Comparison of ENCODE assay signal across 8 cellular contexts in the genomic region with DNA sequence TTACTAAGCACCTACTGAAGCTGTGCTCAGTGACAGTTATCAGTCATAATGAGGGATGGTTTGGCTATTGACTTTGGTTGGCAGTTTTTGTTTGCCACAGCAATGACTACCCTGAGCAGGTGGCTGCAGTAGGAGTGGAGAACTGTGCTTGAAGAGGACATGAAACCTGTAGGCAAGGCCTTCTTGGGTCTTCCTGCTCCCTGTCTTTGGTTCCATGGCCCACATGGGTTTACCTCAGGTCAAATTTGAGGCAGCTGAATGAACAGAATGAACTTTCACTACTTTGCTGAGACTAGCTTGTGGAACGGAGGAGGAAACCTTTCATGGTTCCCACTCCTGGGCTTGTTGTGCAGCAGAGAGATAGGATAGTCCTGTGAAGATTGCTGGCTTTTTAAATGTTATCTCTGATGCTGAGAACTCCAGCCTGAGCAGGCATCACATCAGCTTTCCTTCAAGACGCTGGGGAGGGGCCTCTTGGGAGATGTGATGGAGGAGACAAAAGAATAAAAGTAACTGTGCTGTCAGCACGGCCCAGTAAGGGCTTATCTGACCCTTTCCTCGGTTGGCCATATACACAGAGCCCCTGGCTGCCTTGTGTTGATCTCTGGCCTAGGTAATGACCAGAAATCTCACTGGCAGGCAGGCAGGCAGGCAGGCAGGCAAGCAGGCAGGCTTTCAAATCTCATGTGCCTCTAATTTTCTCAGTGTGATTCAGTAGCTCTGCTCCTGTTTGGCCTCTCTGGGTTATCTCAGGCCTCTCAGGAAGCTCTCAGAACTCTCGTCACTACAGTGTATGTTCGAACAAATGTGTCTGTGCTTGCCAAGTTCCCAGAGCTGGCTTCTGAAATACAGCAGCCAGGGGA. TPM values are rescaled to one million over a fixed set of nuclear protein-coding genes. Genes with fewer than 3 reads are reported as not detected.
A peak's percentile ranks its signal among the peaks of the same experiment; 100 is the strongest.
DNase-seq lines count a peak whose midpoint lies in the region; ATAC-seq and TF ChIP-seq lines count a peak whose summit lies in the region.

No MANE protein-coding gene starts in this region.

- H3K27me3 ChIP-seq in mammary epithelial cell (ENCODE audit: insufficient read depth, low read length): no peaks in the 10 kb centered on the region

- no peak overlapping the region for H3K4me2 ChIP-seq in mammary epithelial cell (ENCODE audit: insufficient read depth, low read depth, low read length)

- no peaks in the 10 kb centered on the region for H3K9me3 ChIP-seq in mammary epithelial cell (replicated peaks; ENCODE audit: insufficient read depth, low read length)

- peaks cover 79 to 82% of the 10 kb centered on the region in 2 donors for H3K4me1 Mint-ChIP-seq in natural killer cell

- in situ Hi-C loops in mammary epithelial cell (cut with MboI; ENCODE audit: low sequenced_read_pairs in 2 of 2): loop anchor here in 1 of 2 donors (25.0 kb wide), 1 partner anchor 95 kb away; no protein-coding TSS in a partner anchor

- peak overlapping the region; percentile 41 for H3K4me3 Mint-ChIP-seq in natural killer cell

- peak overlapping the region; percentile 83 to 88 for H3K27ac Mint-ChIP-seq in natural killer cell

- WGBS in mammary epithelial cell (ENCODE audit: low coverage, missing lambda C conversion rate): 60% methylated on average over 6 of the region's 6 CpGs

- TF ChIP-seq CTCF in mammary epithelial cell (conservative IDR thresholded peaks at IDR 0.05 in 1 of 2, IDR thresholded peaks at IDR 0.05 in 1 of 2; ENCODE audit: extremely low read depth in 1 of 2, insufficient read depth in 1 of 2, low read depth in 1 of 2, low read length in 2 of 2) (no peak), natural killer cell (IDR thresholded peaks at IDR 0.05) (no peak)

- DNase-seq in NCI-H2227 treated with DMSO at 0.1 percent for 48 hours (lab: John Stamatoyannopoulos, UW) (peak; percentile 56), NCI-H2227 (lab: John Stamatoyannopoulos, UW; ENCODE audit: unreplicated experiment) (no peak), mammary epithelial cell (peak; percentile 45), natural killer cell (no peak), GM19238 (ENCODE audit: insufficient read length, low spot score) (no peak), NCI-H1417 (lab: John Stamatoyannopoulos, UW) (no peak)

- no peaks in the 10 kb centered on the region for H3K36me3 Mint-ChIP-seq in natural killer cell

- H3K4me1 ChIP-seq in mammary epithelial cell (ENCODE audit: insufficient read depth, low read length): peaks cover 25% of the 10 kb centered on the region

- no peaks in the 10 kb centered on the region for H3K27me3 Mint-ChIP-seq in natural killer cell (ENCODE audit: low read depth in 2 of 2)

- H3K36me3 ChIP-seq in mammary epithelial cell (ENCODE audit: insufficient read depth, low read length): no peaks in the 10 kb centered on the region

- CTCF ChIA-PET in mammary epithelial cell (lab: Charles Lee; ENCODE audit: low non-redundant PET): no interaction called here

- H3K9me3 Mint-ChIP-seq in natural killer cell: no peaks in the 10 kb centered on the region

- H3K9ac ChIP-seq in mammary epithelial cell (ENCODE audit: insufficient read depth, low read length): no peak overlapping the region

- no peak overlapping the region for H3K27ac ChIP-seq in mammary epithelial cell (ENCODE audit: insufficient read depth, low read depth, low read length)

- intact Hi-C loops in mammary epithelial cell (cut with micrococcal nuclease) (no loop called here), natural killer cell (cut with micrococcal nuclease) (loop anchor here (5.0 kb wide), 1 partner anchor 55 kb away; no protein-coding TSS in a partner anchor)

- no peak overlapping the region for H3K4me3 ChIP-seq in mammary epithelial cell (replicated peaks in 1 of 3; ENCODE audit: insufficient read depth in 1 of 3, low read depth in 2 of 3, low read length in 3 of 3)

- no peaks in the 10 kb centered on the region for H4K20me1 ChIP-seq in mammary epithelial cell (ENCODE audit: insufficient read depth, low read length)

- dilution Hi-C loops in mammary epithelial cell (cut with HindIII; ENCODE audit: low sequenced_read_pairs): no loop called here

- H2AFZ ChIP-seq in mammary epithelial cell (ENCODE audit: low read depth, low read length): no peak overlapping the region

- H3K79me2 ChIP-seq in mammary epithelial cell (ENCODE audit: insufficient read depth, low read length): peaks cover 94% of the 10 kb centered on the region

- no TSS peak for BruUV-seq in mammary epithelial cell (replicated peaks; lab: Mats Ljungman, UMichigan)

- ATAC-seq in HG03354 (IDR thresholded peaks at IDR 0.05; ENCODE audit: poor library complexity, severe bottlenecking, unreplicated experiment): peak; percentile 70
- no peak for ATAC-seq in natural killer cell
- no peak for ATAC-seq in HG02970 (IDR thresholded peaks at IDR 0.05; ENCODE audit: low FRiP score, unreplicated experiment)

RNA-seq across cellular contexts. Expression of a gene that starts 12.0 kb away (rescaled TPM):
- 10 to 100 TPM; 57.0 to 74.0 TPM for total RNA-seq in mammary epithelial cell
- polyA plus RNA-seq in mammary epithelial cell: 45.2 TPM
- polyA minus RNA-seq in mammary epithelial cell: 74.4 TPM
- total RNA-seq in natural killer cell: 100 to 1,000 TPM; 171 to 187 (median 175) TPM

RNA-seq across cellular contexts. Expression of a gene that starts 26.7 kb away (rescaled TPM):
- total RNA-seq in mammary epithelial cell: 10 to 100 TPM; 11.5 to 61.4 TPM
- 92.3 TPM for polyA plus RNA-seq in mammary epithelial cell
- polyA minus RNA-seq in mammary epithelial cell: 107 TPM
- 100 to 1,000 TPM; 114 to 145 (median 137) TPM for total RNA-seq in natural killer cell

RNA-seq across cellular contexts. Expression of a gene that starts 59.1 kb away (rescaled TPM):
- total RNA-seq in mammary epithelial cell: 10 to 100 TPM; 20.3 to 36.4 TPM
- 45.2 TPM for polyA plus RNA-seq in mammary epithelial cell
- 74.2 TPM for polyA minus RNA-seq in mammary epithelial cell
- 10 to 100 TPM in 1 of 3 donors, 1 to 10 TPM in 2; 9.5 to 17.5 (median 9.8) TPM for total RNA-seq in natural killer cell

Comparison
In these comparisons a context has a peak if more than half of its experiments do, and no peak if none do; other contexts are left out.
1. DNase-seq: peak in NCI-H2227 treated with DMSO at 0.1 percent for 48 hours (single experiment) and mammary epithelial cell (single experiment); none in NCI-H2227 (single experiment), natural killer cell (single experiment), GM19238 (single experiment) and NCI-H1417 (0 of 3).